ENCODE assay signal across 1 cellular context in the genomic region with DNA sequence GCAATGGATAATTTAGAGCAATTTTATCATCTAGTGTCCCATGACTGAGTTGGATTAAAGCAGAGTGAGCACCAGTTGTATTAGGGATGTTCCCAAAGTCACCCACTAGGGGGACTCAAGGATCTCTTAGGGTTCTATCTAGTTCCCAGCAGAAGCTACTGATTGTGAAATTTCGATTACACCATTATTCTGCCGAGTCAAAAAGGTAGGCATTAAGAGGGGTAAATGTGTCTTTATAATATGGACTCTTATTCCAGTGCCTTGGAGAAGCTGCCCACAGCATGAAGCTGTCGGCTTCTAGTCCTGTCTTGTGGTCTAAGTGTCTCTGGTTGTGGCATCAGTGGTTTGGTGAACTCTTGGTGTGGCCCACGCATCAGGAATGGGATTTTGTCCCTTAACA.
TF ChIP-seq lines count a peak whose summit lies in the region.

No MANE protein-coding gene starts in this region.

TF ChIP-seq in GM12878, 131 proteins besides CTCF, POLR2A, EP300 and RAD21 (continued from another document):
- TF ChIP-seq, protein P1, sequence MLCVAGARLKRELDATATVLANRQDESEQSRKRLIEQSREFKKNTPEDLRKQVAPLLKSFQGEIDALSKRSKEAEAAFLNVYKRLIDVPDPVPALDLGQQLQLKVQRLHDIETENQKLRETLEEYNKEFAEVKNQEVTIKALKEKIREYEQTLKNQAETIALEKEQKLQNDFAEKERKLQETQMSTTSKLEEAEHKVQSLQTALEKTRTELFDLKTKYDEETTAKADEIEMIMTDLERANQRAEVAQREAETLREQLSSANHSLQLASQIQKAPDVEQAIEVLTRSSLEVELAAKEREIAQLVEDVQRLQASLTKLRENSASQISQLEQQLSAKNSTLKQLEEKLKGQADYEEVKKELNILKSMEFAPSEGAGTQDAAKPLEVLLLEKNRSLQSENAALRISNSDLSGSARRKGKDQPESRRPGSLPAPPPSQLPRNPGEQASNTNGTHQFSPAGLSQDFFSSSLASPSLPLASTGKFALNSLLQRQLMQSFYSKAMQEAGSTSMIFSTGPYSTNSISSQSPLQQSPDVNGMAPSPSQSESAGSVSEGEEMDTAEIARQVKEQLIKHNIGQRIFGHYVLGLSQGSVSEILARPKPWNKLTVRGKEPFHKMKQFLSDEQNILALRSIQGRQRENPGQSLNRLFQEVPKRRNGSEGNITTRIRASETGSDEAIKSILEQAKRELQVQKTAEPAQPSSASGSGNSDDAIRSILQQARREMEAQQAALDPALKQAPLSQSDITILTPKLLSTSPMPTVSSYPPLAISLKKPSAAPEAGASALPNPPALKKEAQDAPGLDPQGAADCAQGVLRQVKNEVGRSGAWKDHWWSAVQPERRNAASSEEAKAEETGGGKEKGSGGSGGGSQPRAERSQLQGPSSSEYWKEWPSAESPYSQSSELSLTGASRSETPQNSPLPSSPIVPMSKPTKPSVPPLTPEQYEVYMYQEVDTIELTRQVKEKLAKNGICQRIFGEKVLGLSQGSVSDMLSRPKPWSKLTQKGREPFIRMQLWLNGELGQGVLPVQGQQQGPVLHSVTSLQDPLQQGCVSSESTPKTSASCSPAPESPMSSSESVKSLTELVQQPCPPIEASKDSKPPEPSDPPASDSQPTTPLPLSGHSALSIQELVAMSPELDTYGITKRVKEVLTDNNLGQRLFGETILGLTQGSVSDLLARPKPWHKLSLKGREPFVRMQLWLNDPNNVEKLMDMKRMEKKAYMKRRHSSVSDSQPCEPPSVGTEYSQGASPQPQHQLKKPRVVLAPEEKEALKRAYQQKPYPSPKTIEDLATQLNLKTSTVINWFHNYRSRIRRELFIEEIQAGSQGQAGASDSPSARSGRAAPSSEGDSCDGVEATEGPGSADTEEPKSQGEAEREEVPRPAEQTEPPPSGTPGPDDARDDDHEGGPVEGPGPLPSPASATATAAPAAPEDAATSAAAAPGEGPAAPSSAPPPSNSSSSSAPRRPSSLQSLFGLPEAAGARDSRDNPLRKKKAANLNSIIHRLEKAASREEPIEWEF (IDR thresholded peaks at IDR 0.05; ENCODE audit: insufficient replicate concordance, low read depth, low read length) = no peak
- TF ChIP-seq, protein P2, sequence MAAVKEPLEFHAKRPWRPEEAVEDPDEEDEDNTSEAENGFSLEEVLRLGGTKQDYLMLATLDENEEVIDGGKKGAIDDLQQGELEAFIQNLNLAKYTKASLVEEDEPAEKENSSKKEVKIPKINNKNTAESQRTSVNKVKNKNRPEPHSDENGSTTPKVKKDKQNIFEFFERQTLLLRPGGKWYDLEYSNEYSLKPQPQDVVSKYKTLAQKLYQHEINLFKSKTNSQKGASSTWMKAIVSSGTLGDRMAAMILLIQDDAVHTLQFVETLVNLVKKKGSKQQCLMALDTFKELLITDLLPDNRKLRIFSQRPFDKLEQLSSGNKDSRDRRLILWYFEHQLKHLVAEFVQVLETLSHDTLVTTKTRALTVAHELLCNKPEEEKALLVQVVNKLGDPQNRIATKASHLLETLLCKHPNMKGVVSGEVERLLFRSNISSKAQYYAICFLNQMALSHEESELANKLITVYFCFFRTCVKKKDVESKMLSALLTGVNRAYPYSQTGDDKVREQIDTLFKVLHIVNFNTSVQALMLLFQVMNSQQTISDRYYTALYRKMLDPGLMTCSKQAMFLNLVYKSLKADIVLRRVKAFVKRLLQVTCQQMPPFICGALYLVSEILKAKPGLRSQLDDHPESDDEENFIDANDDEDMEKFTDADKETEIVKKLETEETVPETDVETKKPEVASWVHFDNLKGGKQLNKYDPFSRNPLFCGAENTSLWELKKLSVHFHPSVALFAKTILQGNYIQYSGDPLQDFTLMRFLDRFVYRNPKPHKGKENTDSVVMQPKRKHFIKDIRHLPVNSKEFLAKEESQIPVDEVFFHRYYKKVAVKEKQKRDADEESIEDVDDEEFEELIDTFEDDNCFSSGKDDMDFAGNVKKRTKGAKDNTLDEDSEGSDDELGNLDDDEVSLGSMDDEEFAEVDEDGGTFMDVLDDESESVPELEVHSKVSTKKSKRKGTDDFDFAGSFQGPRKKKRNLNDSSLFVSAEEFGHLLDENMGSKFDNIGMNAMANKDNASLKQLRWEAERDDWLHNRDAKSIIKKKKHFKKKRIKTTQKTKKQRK (IDR thresholded peaks at IDR 0.05; ENCODE audit: low read depth, low read length) = no peak
- no peak for TF ChIP-seq CBX5 (IDR thresholded peaks at IDR 0.05; ENCODE audit: low read depth)
- TF ChIP-seq, protein P3, sequence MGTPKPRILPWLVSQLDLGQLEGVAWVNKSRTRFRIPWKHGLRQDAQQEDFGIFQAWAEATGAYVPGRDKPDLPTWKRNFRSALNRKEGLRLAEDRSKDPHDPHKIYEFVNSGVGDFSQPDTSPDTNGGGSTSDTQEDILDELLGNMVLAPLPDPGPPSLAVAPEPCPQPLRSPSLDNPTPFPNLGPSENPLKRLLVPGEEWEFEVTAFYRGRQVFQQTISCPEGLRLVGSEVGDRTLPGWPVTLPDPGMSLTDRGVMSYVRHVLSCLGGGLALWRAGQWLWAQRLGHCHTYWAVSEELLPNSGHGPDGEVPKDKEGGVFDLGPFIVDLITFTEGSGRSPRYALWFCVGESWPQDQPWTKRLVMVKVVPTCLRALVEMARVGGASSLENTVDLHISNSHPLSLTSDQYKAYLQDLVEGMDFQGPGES (IDR thresholded peaks at IDR 0.05) = no peak
- no peak for TF ChIP-seq NFIC (IDR thresholded peaks at IDR 0.05; ENCODE audit: low read depth, low read length)
- 0 out of 2 replicates have a peak, but pooled peaks have one; percentile 35 for TF ChIP-seq RB1 (IDR thresholded peaks at IDR 0.05; ENCODE audit: borderline replicate concordance)
- TF ChIP-seq, protein P4, sequence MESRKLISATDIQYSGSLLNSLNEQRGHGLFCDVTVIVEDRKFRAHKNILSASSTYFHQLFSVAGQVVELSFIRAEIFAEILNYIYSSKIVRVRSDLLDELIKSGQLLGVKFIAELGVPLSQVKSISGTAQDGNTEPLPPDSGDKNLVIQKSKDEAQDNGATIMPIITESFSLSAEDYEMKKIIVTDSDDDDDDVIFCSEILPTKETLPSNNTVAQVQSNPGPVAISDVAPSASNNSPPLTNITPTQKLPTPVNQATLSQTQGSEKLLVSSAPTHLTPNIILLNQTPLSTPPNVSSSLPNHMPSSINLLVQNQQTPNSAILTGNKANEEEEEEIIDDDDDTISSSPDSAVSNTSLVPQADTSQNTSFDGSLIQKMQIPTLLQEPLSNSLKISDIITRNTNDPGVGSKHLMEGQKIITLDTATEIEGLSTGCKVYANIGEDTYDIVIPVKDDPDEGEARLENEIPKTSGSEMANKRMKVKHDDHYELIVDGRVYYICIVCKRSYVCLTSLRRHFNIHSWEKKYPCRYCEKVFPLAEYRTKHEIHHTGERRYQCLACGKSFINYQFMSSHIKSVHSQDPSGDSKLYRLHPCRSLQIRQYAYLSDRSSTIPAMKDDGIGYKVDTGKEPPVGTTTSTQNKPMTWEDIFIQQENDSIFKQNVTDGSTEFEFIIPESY (IDR thresholded peaks at IDR 0.05) = no peak
- no peak for TF ChIP-seq ZZZ3 (IDR thresholded peaks at IDR 0.05; ENCODE audit: control insufficient read depth, insufficient read length, low read depth)
